In genomic region chr7:106112118-106112971, GRCh38 we compare ENCODE assay signal across 8 cellular contexts. TPM values are rescaled to one million over a fixed set of nuclear protein-coding genes. Genes with fewer than 3 reads are reported as not detected.
DNase-seq lines count a peak whose midpoint lies in the region; ATAC-seq, FAIRE-seq and TF ChIP-seq lines count a peak whose summit lies in the region.

SYPL1 (minus strand) TSS chr7:106112312; CDS start chr7:106112208, 104 bp downstream.

- FAIRE-seq in keratinocyte (lab: Jason Lieb, UNC): no peak

- H3K9me3 ChIP-seq in keratinocyte (ENCODE audit: control insufficient read depth, low read depth, low read length): no peaks in the 10 kb centered on the region

- H3K36me3 ChIP-seq in keratinocyte (ENCODE audit: control insufficient read depth in 2 of 2, extremely low read depth in 1 of 2, insufficient read depth in 2 of 2, low read length in 2 of 2): peaks cover 0 to 5% of the 10 kb centered on the region in 2 experiments

- no peaks in the 10 kb centered on the region for H3K27me3 ChIP-seq in keratinocyte (ENCODE audit: control insufficient read depth, extremely low read depth, insufficient read depth, low read length)

- dilution Hi-C loops in keratinocyte (cut with MboI; ENCODE audit: extremely low pct_ligation_motif_present, low sequenced_read_pairs): no loop called here

- H3K9me1 ChIP-seq in keratinocyte (ENCODE audit: control insufficient read depth, extremely low read depth, insufficient read depth, low read length): no peaks in the 10 kb centered on the region

- H3K4me1 ChIP-seq in keratinocyte (ENCODE audit: control insufficient read depth, extremely low read depth, insufficient read depth, low read length): peaks cover 22% of the 10 kb centered on the region

- peak within 1 kb of the TSS; percentile 90 for H3K27ac ChIP-seq in keratinocyte (ENCODE audit: control insufficient read depth, insufficient read depth, low read length)

- peak within 1 kb of the TSS; percentile 93 for H3K9ac ChIP-seq in keratinocyte (ENCODE audit: control insufficient read depth, extremely low read depth, insufficient read depth, low read length)

- peak; percentile 92 for DNase-seq in AG08395 (ENCODE audit: low spot score)
- peak; percentile 88 for DNase-seq in NCI-H226
- DNase-seq in activated CD4-positive, CD25-positive, alpha-beta regulatory T cell (lab: John Stamatoyannopoulos, UW): peak; percentile 77 to 94 (median 86)
- DNase-seq in central memory CD4-positive, alpha-beta T cell: peak; percentile 92
- peak; percentile 69 for DNase-seq in keratinocyte (ENCODE audit: low read depth, low spot score)
- DNase-seq in stimulated activated CD4-positive, alpha-beta T cell treated with anti-CD3 and anti-CD28 coated beads, Interleukin-15, amount 100 ng/mL, for 1 hour (ENCODE audit: low read depth in 1 of 2, low spot score in 1 of 2): peak; percentile 90 to 92

- H4K20me1 ChIP-seq in keratinocyte (ENCODE audit: control insufficient read depth, extremely low read depth, insufficient read depth, low read length): peaks cover 12% of the 10 kb centered on the region

- H3K79me2 ChIP-seq in keratinocyte (ENCODE audit: control insufficient read depth, insufficient read depth, low read length): peaks cover 47% of the 10 kb centered on the region

- H2AFZ ChIP-seq in keratinocyte (ENCODE audit: control insufficient read depth, low read length): peak within 1 kb of the TSS; percentile 92

- TF ChIP-seq CTCF in keratinocyte (optimal IDR thresholded peaks at IDR 0.05 in 1 of 3, IDR thresholded peaks at IDR 0.05 in 1 of 3, conservative IDR thresholded peaks at IDR 0.05 in 1 of 3; ENCODE audit: extremely low read depth in 1 of 3, insufficient read depth in 2 of 3, low read length in 3 of 3): peak in 1 of 3 experiments; percentile 2

- peak within 1 kb of the TSS; percentile 69 to 98 (median 78) for H3K4me3 ChIP-seq in keratinocyte (ENCODE audit: control insufficient read depth in 2 of 3, extremely low read depth in 1 of 3, insufficient read depth in 2 of 3, low read depth in 1 of 3, low read length in 3 of 3)

- H3K4me2 ChIP-seq in keratinocyte (ENCODE audit: control insufficient read depth, extremely low read depth, insufficient read depth, low read depth, low read length): peak within 1 kb of the TSS; percentile 76

- ATAC-seq in GM18907 (IDR thresholded peaks at IDR 0.05; ENCODE audit: unreplicated experiment) (peak; percentile 81), HG03159 (IDR thresholded peaks at IDR 0.05; ENCODE audit: unreplicated experiment) (peak; percentile 76)

RNA-seq across cellular contexts. Expression of gene SYPL1, which starts in this region (rescaled TPM):
- polyA plus RNA-seq in keratinocyte: 152 to 254 TPM (median 169 TPM) in 3 replicates
- 23.2 TPM for polyA plus RNA-seq in keratinocyte (2011; ENCODE audit: low read depth)
- 84.0 and 178 TPM in 2 replicates for polyA plus RNA-seq in keratinocyte (2011; cell fraction: cytosol; rRNA removed)
- 192 and 248 TPM in 2 replicates for polyA plus RNA-seq in keratinocyte (2011; cell fraction: nucleus; rRNA removed)
- polyA plus RNA-seq in keratinocyte (2012; ENCODE audit: low replicate concordance): 104 and 146 TPM in 2 replicates
- 60.7 to 198 TPM (median 188 TPM) in 3 replicates for polyA minus RNA-seq in keratinocyte
- polyA minus RNA-seq in keratinocyte (2011; cell fraction: cytosol; rRNA and poly(A)+ RNA removed): 101 TPM
- polyA minus RNA-seq in keratinocyte (2011; cell fraction: nucleus; rRNA and poly(A)+ RNA removed): 91.1 and 162 TPM in 2 replicates

Comparison
In these comparisons a context has a peak if more than half of its experiments do, and no peak if none do; other contexts are left out.
1. Peak in every context shown above with its lines: DNase-seq, ATAC-seq, H3K4me3 ChIP-seq and H3K27ac ChIP-seq.